7 cellular contexts compared by ENCODE assay signal in genomic region chr10:43689618-43689954, GRCh38. TPM values are rescaled to one million over a fixed set of nuclear protein-coding genes. Genes with fewer than 3 reads are reported as not detected.
A peak's percentile ranks its signal among the peaks of the same experiment; 100 is the strongest.
DNase-seq lines count a peak whose midpoint lies in the region; ATAC-seq and TF ChIP-seq lines count a peak whose summit lies in the region.

No MANE protein-coding gene starts in this region.

- H3K27ac ChIP-seq in duodenal mucosa (ENCODE audit: low read depth, low read length) (peak overlapping the region; percentile 15), lung (ENCODE audit: low read depth in 1 of 2, low read length in 1 of 2) (peak overlapping the region; percentile 46 to 77), stomach (peak overlapping the region; percentile 12 to 86 (median 80))

- WGBS in lung, 2 donors, result 1 to 2% methylated on average over 25 of the region's 25 CpGs
- WGBS in stomach, 5 donors, result 1 to 6% (median 2%) methylated on average over 10 to 25 of the region's 25 CpGs

- peak; percentile 32 for ATAC-seq in HG02678 (IDR thresholded peaks at IDR 0.05; ENCODE audit: unreplicated experiment)
- ATAC-seq in lung (ENCODE audit: insufficient read depth, low FRiP score), result peak; percentile 75

- H3K27me3 ChIP-seq in duodenal mucosa (ENCODE audit: control insufficient read depth in 1 of 2, insufficient read depth in 2 of 2, low read length in 2 of 2) (no peaks in the 10 kb centered on the region), lung (ENCODE audit: control insufficient read depth, insufficient read depth) (no peaks in the 10 kb centered on the region), stomach (no peaks in the 10 kb centered on the region)

- no peak for TF ChIP-seq POLR2A in stomach (IDR thresholded peaks at IDR 0.05)

- H3K36me3 ChIP-seq in duodenal mucosa (ENCODE audit: control insufficient read depth in 1 of 2, insufficient read depth in 2 of 2, low read length in 2 of 2) (no peaks in the 10 kb centered on the region), lung (ENCODE audit: control insufficient read depth in 2 of 2, insufficient read depth in 2 of 2, low read length in 2 of 2) (no peaks in the 10 kb centered on the region), stomach (no peaks in the 10 kb centered on the region)

- TF ChIP-seq EP300 in stomach (IDR thresholded peaks at IDR 0.05), result no peak

- DNase-seq in GM13976 (ENCODE audit: low spot score) (peak; percentile 79), SW480 (ENCODE audit: low spot score) (peak; percentile 10), lung (ENCODE audit: low spot score) (peak; percentile 60), stomach (peak; percentile 68), NCI-H345 (lab: John Stamatoyannopoulos, UW) (no peak)

- H3K9ac ChIP-seq in duodenal mucosa (ENCODE audit: low read depth in 1 of 2, low read length in 2 of 2), result peak overlapping the region; percentile 66 to 69

- in situ Hi-C loops in GM13976 (cut with MboI; ENCODE audit: low sequenced_read_pairs, unreplicated experiment), result loop anchor here (25.0 kb wide), 1 partner anchor 348 kb away; no protein-coding TSS in a partner anchor

- intact Hi-C loops in stomach (cut with DNase I; ENCODE audit: low total_unique reads), result loop anchor here (5.0 kb wide), 1 partner anchor 698 kb away; the partner anchor contains the start of gene CXCL12

- TF ChIP-seq CTCF in GM13976 (IDR thresholded peaks at IDR 0.05; ENCODE audit: borderline replicate concordance, control extremely low read depth, extremely low read depth, insufficient read depth, missing control alignments) (no peak), lung (IDR thresholded peaks at IDR 0.05; ENCODE audit: control extremely low read depth, extremely low read depth) (no peak), stomach (IDR thresholded peaks at IDR 0.05) (no peak)

- H3K9me3 ChIP-seq in duodenal mucosa (ENCODE audit: control insufficient read depth in 1 of 2, low read length in 2 of 2) (no peaks in the 10 kb centered on the region), lung (ENCODE audit: control insufficient read depth in 2 of 2, insufficient read depth in 1 of 2, low read length in 1 of 2) (no peaks in the 10 kb centered on the region), stomach (no peaks in the 10 kb centered on the region)

- H3K4me3 ChIP-seq in duodenal mucosa (ENCODE audit: low read depth in 1 of 2, low read length in 2 of 2) (peak overlapping the region; percentile 62 to 82), lung (peak overlapping the region; percentile 34), stomach (peak overlapping the region; percentile 50 to 60 (median 56))

- peaks cover 6 to 7% of the 10 kb centered on the region in 2 donors for H3K4me1 ChIP-seq in duodenal mucosa (ENCODE audit: control insufficient read depth in 1 of 2, insufficient read depth in 2 of 2, low read length in 2 of 2)
- peaks cover 0 to 7% of the 10 kb centered on the region in 2 donors for H3K4me1 ChIP-seq in lung (ENCODE audit: control insufficient read depth in 2 of 2, insufficient read depth in 2 of 2, low read length in 2 of 2)
- peaks cover 9 to 32% (median 13%) of the 10 kb centered on the region in 4 donors for H3K4me1 ChIP-seq in stomach

RNA-seq across cellular contexts. Expression of gene ZNF32, which starts 40.9 kb away (rescaled TPM):
- total RNA-seq in lung (10 to 100 TPM; 27.8 to 33.8 TPM), stomach (10 to 100 TPM in 4 of 5 donors, 1 to 10 TPM in 1; 8.7 to 75.9 (median 34.5) TPM)
- polyA plus RNA-seq in lung (10 to 100 TPM; 21.4 to 60.8 TPM), stomach (10 to 100 TPM; 52.9 to 60.0 (median 56.8) TPM)

Comparison
In these comparisons a context has a peak if more than half of its experiments do, and no peak if none do; other contexts are left out.
1. H3K27ac ChIP-seq: peak in every context shown above with its lines; median percentile 80 in stomach; 62 in lung; 15 in duodenal mucosa.